Comparison of ENCODE assay signal across 8 cellular contexts in the genomic region with DNA sequence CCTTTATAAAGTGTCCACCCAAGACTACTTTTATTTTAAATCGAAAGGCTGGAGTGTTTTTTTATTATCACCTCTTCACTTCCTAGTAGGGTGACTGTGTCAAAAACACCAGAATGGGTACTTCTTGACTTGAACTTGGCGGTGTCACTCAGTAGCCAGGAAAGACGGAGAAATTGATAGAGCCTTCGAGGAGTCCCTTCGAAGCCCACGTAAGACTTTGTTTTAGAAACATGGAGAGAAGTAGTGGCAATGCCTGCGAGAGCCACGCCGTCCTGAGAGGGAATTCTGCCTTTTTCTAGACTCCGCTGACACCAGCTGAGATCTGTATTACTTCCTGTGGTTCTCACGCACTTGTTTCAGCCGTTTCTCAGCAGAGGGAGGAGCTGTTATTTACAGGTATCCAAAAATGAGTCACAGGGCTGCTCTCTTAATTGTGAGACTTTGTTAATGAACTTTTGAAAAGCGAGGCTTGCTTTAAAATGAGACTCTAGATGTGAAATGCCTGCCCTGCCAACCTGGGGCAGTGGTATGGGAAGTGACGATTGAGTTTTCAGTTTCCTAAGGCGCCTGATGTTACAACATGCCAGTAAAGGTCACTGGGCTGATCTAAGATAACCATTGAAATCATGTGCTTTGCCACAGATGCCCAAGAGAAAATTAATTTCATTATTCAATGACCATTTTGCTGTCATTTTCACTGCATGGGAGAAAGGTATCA. TPM values are rescaled to one million over a fixed set of nuclear protein-coding genes. Genes with fewer than 3 reads are reported as not detected.
A peak's percentile ranks its signal among the peaks of the same experiment; 100 is the strongest.
DNase-seq lines count a peak whose midpoint lies in the region; ATAC-seq lines count a peak whose summit lies in the region.

No MANE protein-coding gene starts in this region.

- no peaks in the 10 kb centered on the region for H3K36me3 ChIP-seq in SK-N-MC (ENCODE audit: insufficient read depth, low read length)
- no peaks in the 10 kb centered on the region for H3K36me3 ChIP-seq in iPS-18a (ENCODE audit: control insufficient read depth, low read depth, low read length)

- peaks cover 45% of the 10 kb centered on the region for H3K36me3 Mint-ChIP-seq in activated naive CD8-positive, alpha-beta T cell treated with anti-CD3 and anti-CD28 coated beads for 36 hours

- H3K4me1 ChIP-seq in iPS-18a (ENCODE audit: control insufficient read depth, low read depth, low read length): peaks cover 4% of the 10 kb centered on the region

- ATAC-seq in GM19025 (IDR thresholded peaks at IDR 0.05; ENCODE audit: low read depth, unreplicated experiment) (peak; percentile 48), HG03097 (IDR thresholded peaks at IDR 0.05; ENCODE audit: low FRiP score, unreplicated experiment) (peak; percentile 60)

- H3K4me1 Mint-ChIP-seq in activated naive CD8-positive, alpha-beta T cell treated with anti-CD3 and anti-CD28 coated beads for 36 hours: peaks cover 46% of the 10 kb centered on the region

- H3K27ac ChIP-seq in SK-N-MC (no peak overlapping the region), iPS-18a (ENCODE audit: low read length) (no peak overlapping the region)

- H3K27me3 ChIP-seq in iPS-18a (ENCODE audit: control insufficient read depth, insufficient read depth, low read length): peaks cover 54% of the 10 kb centered on the region

- H3K27me3 Mint-ChIP-seq in activated naive CD8-positive, alpha-beta T cell treated with anti-CD3 and anti-CD28 coated beads for 36 hours: no peaks in the 10 kb centered on the region

- DNase-seq in SK-N-MC (ENCODE audit: low read depth, low spot score): no peak
- peak; percentile 66 for DNase-seq in activated naive CD8-positive, alpha-beta T cell treated with anti-CD3 and anti-CD28 coated beads for 36 hours
- DNase-seq in stimulated activated CD4-positive, alpha-beta T cell treated with anti-CD3 and anti-CD28 coated beads, Interleukin-15, amount 100 ng/mL, for 24 hours: peak; percentile 69
- no peak for DNase-seq in germinal center (ENCODE audit: low spot score)
- no peak for DNase-seq in NCI-H510A (lab: John Stamatoyannopoulos, UW)

- H3K4me3 ChIP-seq in SK-N-MC (peak overlapping the region; percentile 77), iPS-18a (ENCODE audit: low read length) (peak overlapping the region; percentile 75)

- peak overlapping the region; percentile 87 for H3K4me3 Mint-ChIP-seq in activated naive CD8-positive, alpha-beta T cell treated with anti-CD3 and anti-CD28 coated beads for 36 hours

- H3K27ac Mint-ChIP-seq in activated naive CD8-positive, alpha-beta T cell treated with anti-CD3 and anti-CD28 coated beads for 36 hours: peak overlapping the region; percentile 97

- H3K9me3 ChIP-seq in SK-N-MC (ENCODE audit: low read depth, low read length): no peaks in the 10 kb centered on the region
- H3K9me3 ChIP-seq in iPS-18a (ENCODE audit: control insufficient read depth, low read depth, low read length): no peaks in the 10 kb centered on the region

- H3K9ac ChIP-seq in SK-N-MC (ENCODE audit: insufficient read length): no peak overlapping the region
- H3K9ac ChIP-seq in iPS-18a (ENCODE audit: low read length): no peak overlapping the region

- no peaks in the 10 kb centered on the region for H3K9me3 Mint-ChIP-seq in activated naive CD8-positive, alpha-beta T cell treated with anti-CD3 and anti-CD28 coated beads for 36 hours

RNA-seq across cellular contexts. Expression of gene STX11, which starts 0.9 kb away (rescaled TPM):
- total RNA-seq in activated naive CD8-positive, alpha-beta T cell treated with anti-CD3 and anti-CD28 coated beads for 36 hours: 10 to 100 TPM; 38.5 to 39.0 TPM

RNA-seq across cellular contexts. Expression of gene SF3B5, which starts 55.8 kb away (rescaled TPM):
- 100 to 1,000 TPM; 258 to 260 TPM for total RNA-seq in activated naive CD8-positive, alpha-beta T cell treated with anti-CD3 and anti-CD28 coated beads for 36 hours

Comparison
In these comparisons a context has a peak if more than half of its experiments do, and no peak if none do; other contexts are left out.
1. DNase-seq: peak in activated naive CD8-positive, alpha-beta T cell treated with anti-CD3 and anti-CD28 coated beads for 36 hours (single experiment) and stimulated activated CD4-positive, alpha-beta T cell treated with anti-CD3 and anti-CD28 coated beads, Interleukin-15, amount 100 ng/mL, for 24 hours (single experiment); none in SK-N-MC (single experiment), germinal center (single experiment) and NCI-H510A (single experiment).